In the genomic region with DNA sequence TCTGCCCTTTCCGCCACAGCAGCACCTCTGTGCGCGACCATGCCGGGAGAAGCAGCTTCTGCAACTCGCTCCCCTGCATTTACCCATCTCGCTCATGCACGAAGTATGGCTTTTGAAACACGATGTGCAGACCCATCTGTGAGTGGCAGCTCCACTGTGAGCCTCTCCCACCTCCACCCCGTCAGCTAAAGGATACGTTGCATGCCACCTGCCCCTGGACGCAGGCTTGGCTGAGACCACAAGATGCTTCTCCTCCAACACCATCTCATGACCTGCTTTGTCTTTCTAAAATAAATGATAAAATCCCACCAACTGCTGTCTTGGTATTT, we compare ENCODE assay signal across 18 cellular contexts.
A peak's percentile ranks its signal among the peaks of the same experiment; 100 is the strongest.
DNase-seq lines count a peak whose midpoint lies in the region; ATAC-seq and TF ChIP-seq lines count a peak whose summit lies in the region.
"Had no signal": no experiment of that assay in that cellular context is flagged by ENCODE, and none has a peak within 500 bp of the region (broad histone marks: within the 10 kb centered on the region; RNA-seq: fewer than 3 reads in every experiment).

No MANE protein-coding gene starts in this region.

- H2AK5ac ChIP-seq in trophoblast cell (ENCODE audit: low read length): no peak overlapping the region

- peak overlapping the region; percentile 57; the same call in 1 of the 2 replicates for H3K4me3 ChIP-seq in PC-9
- H3K4me3 ChIP-seq in effector memory CD4-positive, alpha-beta T cell (ENCODE audit: insufficient read depth, low read depth, low read length, poor library complexity, severe bottlenecking): no peak overlapping the region
- H3K4me3 ChIP-seq in trophoblast cell (ENCODE audit: low read depth, low read length): no peak overlapping the region
- H3K4me3 ChIP-seq in uterus: no peak overlapping the region
- H3K4me3 ChIP-seq: GM12878, left ventricle myocardium inferior, upper lobe of right lung had no signal

- H2BK5ac ChIP-seq in trophoblast cell (ENCODE audit: low read depth, low read length, poor library complexity): no peak overlapping the region

- H3K36me3 ChIP-seq in PC-9 (ENCODE audit: low read depth): 0 out of 2 replicates have a peak, but pooled peaks cover 9% of the 10 kb centered on the region
- H3K36me3 ChIP-seq in effector memory CD4-positive, alpha-beta T cell (ENCODE audit: control insufficient read depth, insufficient read depth, low read length): peaks cover 4% of the 10 kb centered on the region
- H3K36me3 ChIP-seq in trophoblast cell (ENCODE audit: control insufficient read depth in 1 of 2, insufficient read depth in 2 of 2, low read length in 2 of 2): peaks cover 13 to 24% of the 10 kb centered on the region in 2 experiments
- no peaks in the 10 kb centered on the region for H3K36me3 ChIP-seq in uterus
- H3K36me3 ChIP-seq: left ventricle myocardium inferior had no signal

- H3K9me2 ChIP-seq in PC-9 (ENCODE audit: insufficient read depth): no peaks in the 10 kb centered on the region

- H3K27ac ChIP-seq in PC-9: peak overlapping the region; percentile 80
- H3K27ac ChIP-seq in effector memory CD4-positive, alpha-beta T cell (ENCODE audit: insufficient read depth, low read length, poor library complexity, severe bottlenecking): peak overlapping the region; percentile 35
- H3K27ac ChIP-seq in trophoblast cell (ENCODE audit: low read depth, low read length): no peak overlapping the region
- H3K27ac ChIP-seq in uterus: no peak overlapping the region
- H3K27ac ChIP-seq: upper lobe of right lung had no signal

- no peak overlapping the region for H3K14ac ChIP-seq in trophoblast cell (ENCODE audit: low read length)

- peak overlapping the region; percentile 66 for H3K4me3 Mint-ChIP-seq in activated T-cell treated with anti-CD3 and anti-CD28 coated beads, Interleukin-2, amount 50 U/mL, for 24 hours

- H3K23ac ChIP-seq in trophoblast cell (ENCODE audit: low read length): no peak overlapping the region

- no peak overlapping the region for H4K12ac ChIP-seq in trophoblast cell (ENCODE audit: low read depth, low read length)

- TF ChIP-seq POLR2A in uterus (IDR thresholded peaks at IDR 0.05): no peak

- intact Hi-C loops in PC-9 (cut with micrococcal nuclease; ENCODE audit: unreplicated experiment) (no loop called here), uterus (cut with DNase I; ENCODE audit: low total_unique reads) (no loop called here)

- peaks cover 72% of the 10 kb centered on the region for H3K36me3 Mint-ChIP-seq in activated T-cell treated with anti-CD3 and anti-CD28 coated beads, Interleukin-2, amount 50 U/mL, for 24 hours (ENCODE audit: low read depth)

- peaks cover 86% of the 10 kb centered on the region for H3F3A ChIP-seq in PC-9 (ENCODE audit: insufficient read depth, low read depth)

- peak overlapping the region; percentile 88 for H3K4me2 ChIP-seq in PC-9
- no peak overlapping the region for H3K4me2 ChIP-seq in trophoblast cell (ENCODE audit: low read length)

- H4K20me1 ChIP-seq in PC-9 (ENCODE audit: insufficient read depth): peaks cover 90% of the 10 kb centered on the region

- peak overlapping the region; percentile 0 for H3K18ac ChIP-seq in trophoblast cell (ENCODE audit: low read length)

- peak overlapping the region; percentile 94 for H3K27ac Mint-ChIP-seq in activated T-cell treated with anti-CD3 and anti-CD28 coated beads, Interleukin-2, amount 50 U/mL, for 24 hours

- H4K91ac ChIP-seq in trophoblast cell (ENCODE audit: low read depth, low read length): no peak overlapping the region

- CTCF ChIA-PET in PC-9 (lab: Charles Lee): no interaction called here

- no peak overlapping the region for H2BK120ac ChIP-seq in trophoblast cell (ENCODE audit: insufficient read depth, low read length, poor library complexity)

- H3K4ac ChIP-seq in trophoblast cell (ENCODE audit: low read depth, low read length): peak overlapping the region; percentile 71

- H3K9me3 Mint-ChIP-seq in activated T-cell treated with anti-CD3 and anti-CD28 coated beads, Interleukin-2, amount 50 U/mL, for 24 hours: no peaks in the 10 kb centered on the region

- DNase-seq in activated T-cell treated with anti-CD3 and anti-CD28 coated beads, Interleukin-2, amount 50 U/mL, for 24 hours: no peak
- DNase-seq in activated T-cell treated with anti-CD3 and anti-CD28 coated beads for 4 hours: no peak
- DNase-seq in PC-9: no peak
- DNase-seq in effector memory CD4-positive, alpha-beta T cell: no peak
- no peak for DNase-seq in trophoblast cell
- no peak for DNase-seq in MV-4-11 (lab: John Stamatoyannopoulos, UW)
- no peak for DNase-seq in uterus
- DNase-seq: anterior cingulate cortex; DMS79 treated with DMSO at 0.1 percent for 48 hours; head of caudate nucleus; left ventricle myocardium inferior; NCI-H2171; nucleus accumbens; stimulated activated CD4-positive, alpha-beta T cell treated with anti-CD3 and anti-CD28 coated beads, Interleukin-12 subunit alpha, Interleukin-12 subunit beta, amount 100 ng/mL, for 4 hours; SW 1271; upper lobe of right lung had no signal

- BruUV-seq in PC-9 (replicated peaks; lab: Mats Ljungman, UMichigan): no TSS peak

- peaks cover 96% of the 10 kb centered on the region for H3K4me1 Mint-ChIP-seq in activated T-cell treated with anti-CD3 and anti-CD28 coated beads, Interleukin-2, amount 50 U/mL, for 24 hours (ENCODE audit: low read depth)

- no peak for ATAC-seq in GM19351 (IDR thresholded peaks at IDR 0.05; ENCODE audit: unreplicated experiment)
- ATAC-seq: GM12878, upper lobe of right lung had no signal

- H3K27me3 Mint-ChIP-seq in activated T-cell treated with anti-CD3 and anti-CD28 coated beads, Interleukin-2, amount 50 U/mL, for 24 hours: no peaks in the 10 kb centered on the region

- POLR2A ChIA-PET in PC-9 (lab: Charles Lee; ENCODE audit: unreplicated experiment): no interaction called here

- H3K9me3 ChIP-seq in PC-9 (ENCODE audit: insufficient read depth, low read depth) (no peaks in the 10 kb centered on the region), trophoblast cell (ENCODE audit: insufficient read depth, low read depth, low read length) (peaks cover 1% of the 10 kb centered on the region), uterus (no peaks in the 10 kb centered on the region)
- H3K9me3 ChIP-seq in effector memory CD4-positive, alpha-beta T cell (ENCODE audit: control insufficient read depth, low read length): no peaks in the 10 kb centered on the region
- H3K9me3 ChIP-seq: left ventricle myocardium inferior, upper lobe of right lung had no signal

- no peak for TF ChIP-seq CTCF in PC-9 (conservative IDR thresholded peaks at IDR 0.05)
- TF ChIP-seq CTCF in uterus (IDR thresholded peaks at IDR 0.05): no peak

- WGBS in trophoblast cell (ENCODE audit: extremely low coverage, insufficient coverage, insufficient read length): no CpG with 5 or more reads among the region's 11 CpGs

- H2BK12ac ChIP-seq in trophoblast cell (ENCODE audit: low read length): no peak overlapping the region

- peaks cover 98% of the 10 kb centered on the region for H3K4me1 ChIP-seq in PC-9 (replicated peaks; ENCODE audit: insufficient read depth)
- H3K4me1 ChIP-seq in effector memory CD4-positive, alpha-beta T cell (ENCODE audit: control insufficient read depth, insufficient read depth, low read length, poor library complexity, severe bottlenecking): peaks cover 91% of the 10 kb centered on the region
- peaks cover 36 to 43% of the 10 kb centered on the region in 2 experiments for H3K4me1 ChIP-seq in trophoblast cell (ENCODE audit: control insufficient read depth in 1 of 2, insufficient read depth in 2 of 2, low read length in 2 of 2)
- H3K4me1 ChIP-seq in uterus: peaks cover 6 to 26% of the 10 kb centered on the region in 2 donors

- peaks cover 2% of the 10 kb centered on the region for H3K79me1 ChIP-seq in trophoblast cell (ENCODE audit: low read length)

- peaks cover 97% of the 10 kb centered on the region for H3K79me2 ChIP-seq in PC-9 (ENCODE audit: low read depth)
- peaks cover 17% of the 10 kb centered on the region for H3K79me2 ChIP-seq in trophoblast cell (ENCODE audit: control insufficient read depth, insufficient read depth, low read length, poor library complexity)

- H3K27me3 ChIP-seq in PC-9 (ENCODE audit: insufficient read depth, low read depth): no peaks in the 10 kb centered on the region
- no peaks in the 10 kb centered on the region for H3K27me3 ChIP-seq in effector memory CD4-positive, alpha-beta T cell (replicated peaks; ENCODE audit: control insufficient read depth, insufficient read depth, low read length, poor library complexity, severe bottlenecking)
- no peaks in the 10 kb centered on the region for H3K27me3 ChIP-seq in trophoblast cell (ENCODE audit: insufficient read depth, low read length)
- no peaks in the 10 kb centered on the region for H3K27me3 ChIP-seq in uterus
- H3K27me3 ChIP-seq: upper lobe of right lung had no signal

- no peak overlapping the region for H3K9ac ChIP-seq in trophoblast cell (ENCODE audit: low read length)

- H4K8ac ChIP-seq in trophoblast cell (ENCODE audit: low read depth, low read length): no peak overlapping the region

- H2AFZ ChIP-seq in PC-9 (no peak overlapping the region), trophoblast cell (ENCODE audit: insufficient read depth, low read length, poor library complexity) (no peak overlapping the region)

Comparison
In these comparisons a context has a peak if more than half of its experiments do, and no peak if none do; other contexts are left out.
1. H3K27ac ChIP-seq: peak in PC-9 (single experiment) and effector memory CD4-positive, alpha-beta T cell (single experiment); none in trophoblast cell (single experiment) and uterus (0 of 2).